In genomic region chr21:38997756-38998155, GRCh38 we compare ENCODE assay signal across 20 cellular contexts.
"Had no signal": no experiment of that assay in that cellular context is flagged by ENCODE, and none has a peak within 500 bp of the region (broad histone marks: within the 10 kb centered on the region; RNA-seq: fewer than 3 reads in every experiment).

No MANE protein-coding gene starts in this region.

- H3K36me3 ChIP-seq: adrenal gland, breast epithelium, vagina had no signal

- H3K4me3 ChIP-seq: adrenal gland, breast epithelium, vagina had no signal

- ATAC-seq: activated CD4-positive, CD25-positive, alpha-beta regulatory T cell treated with anti-CD3 and anti-CD28 coated beads, Interleukin-2, amount 50 U/mL, for 24 hours; activated CD8-positive, alpha-beta T cell treated with anti-CD3 and anti-CD28 coated beads, Interleukin-2, amount 10 ng/mL, durations not matched to agents 7 days and 5 days; activated T-cell treated with anti-CD3 and anti-CD28 coated beads, Interleukin-2, amount 50 U/mL, for 72 hours; esophagus mucosa; left lobe of liver; stimulated activated naive CD8-positive, alpha-beta T cell treated with anti-CD3 and anti-CD28 coated beads, Interleukin-15, Interleukin-2, amounts not matched to agents 100 U/mL and 50 U/mL, for 24 hours; T-cell had no signal

- H3K9me3 ChIP-seq: adrenal gland, breast epithelium, vagina had no signal

- H3K27ac ChIP-seq: adrenal gland, breast epithelium, vagina had no signal

- H3K4me1 Mint-ChIP-seq: activated naive CD4-positive, alpha-beta T cell treated with anti-CD3 and anti-CD28 coated beads, Interleukin-2, amount 50 U/mL, for 24 hours; T-cell had no signal

- H3K4me3 Mint-ChIP-seq: activated CD4-positive, alpha-beta T cell treated with anti-CD3 and anti-CD28 coated beads, Interleukin-2, amount 10 ng/mL, durations not matched to agents 7 days and 5 days; activated CD8-positive, alpha-beta T cell treated with anti-CD3 and anti-CD28 coated beads, Interleukin-2, amount 10 ng/mL, durations not matched to agents 7 days and 5 days; activated naive CD4-positive, alpha-beta T cell treated with anti-CD3 and anti-CD28 coated beads, Interleukin-2, amount 50 U/mL, for 24 hours; activated T-cell treated with anti-CD3 and anti-CD28 coated beads, Interleukin-2, amount 50 U/mL, for 72 hours; neural crest cell; T-cell had no signal

- DNase-seq: activated CD4-positive, alpha-beta T cell treated with anti-CD3 and anti-CD28 coated beads, Interleukin-2, amount 10 ng/mL, durations not matched to agents 7 days and 5 days; activated CD8-positive, alpha-beta T cell treated with anti-CD3 and anti-CD28 coated beads, Interleukin-2, amount 10 ng/mL, durations not matched to agents 7 days and 5 days; activated effector memory CD4-positive, alpha-beta T cell treated with anti-CD3 and anti-CD28 coated beads, Interleukin-2, amount 50 U/mL, for 16 hours; activated T-cell treated with anti-CD3 and anti-CD28 coated beads, Interleukin-2, amount 50 U/mL, for 72 hours; adrenal gland; cerebellar nuclear complex; effector CD8-positive, alpha-beta T cell; hypothalamus; stimulated activated CD4-positive, alpha-beta T cell treated with anti-CD3 and anti-CD28 coated beads, Interleukin-2, amount 100 ng/mL, for 24 hours; stimulated activated naive CD8-positive, alpha-beta T cell treated with anti-CD3 and anti-CD28 coated beads, Interleukin-15, Interleukin-2, amounts not matched to agents 100 U/mL and 50 U/mL, for 24 hours; T-cell; trophoblast cell had no signal

- H3K9me3 Mint-ChIP-seq: activated CD4-positive, alpha-beta T cell treated with anti-CD3 and anti-CD28 coated beads, Interleukin-2, amount 10 ng/mL, durations not matched to agents 7 days and 5 days; activated naive CD4-positive, alpha-beta T cell treated with anti-CD3 and anti-CD28 coated beads, Interleukin-2, amount 50 U/mL, for 24 hours; activated T-cell treated with anti-CD3 and anti-CD28 coated beads, Interleukin-2, amount 50 U/mL, for 72 hours; neural crest cell; T-cell had no signal

- H3K27ac Mint-ChIP-seq: activated CD4-positive, alpha-beta T cell treated with anti-CD3 and anti-CD28 coated beads, Interleukin-2, amount 10 ng/mL, durations not matched to agents 7 days and 5 days; activated CD8-positive, alpha-beta T cell treated with anti-CD3 and anti-CD28 coated beads, Interleukin-2, amount 10 ng/mL, durations not matched to agents 7 days and 5 days; activated naive CD4-positive, alpha-beta T cell treated with anti-CD3 and anti-CD28 coated beads, Interleukin-2, amount 50 U/mL, for 24 hours; activated T-cell treated with anti-CD3 and anti-CD28 coated beads, Interleukin-2, amount 50 U/mL, for 72 hours; progenitor cell of endocrine pancreas; T-cell had no signal

- H3K27me3 ChIP-seq: adrenal gland, breast epithelium, vagina had no signal

- H3K36me3 Mint-ChIP-seq: activated naive CD4-positive, alpha-beta T cell treated with anti-CD3 and anti-CD28 coated beads, Interleukin-2, amount 50 U/mL, for 24 hours; T-cell had no signal
